Comparison of ENCODE assay signal across 29 cellular contexts in genomic region chr7:135023622-135024021, GRCh38.
"Had no signal": no experiment of that assay in that cellular context is flagged by ENCODE, and none has a peak within 500 bp of the region (broad histone marks: within the 10 kb centered on the region; RNA-seq: fewer than 3 reads in every experiment).

No MANE protein-coding gene starts in this region.

- H3K4me1 ChIP-seq: colonic mucosa, esophagus muscularis mucosa, esophagus squamous epithelium, foreskin keratinocyte, gastrocnemius medialis, gastroesophageal sphincter, heart left ventricle, heart right ventricle had no signal

- H3K36me3 ChIP-seq: colonic mucosa, esophagus muscularis mucosa, esophagus squamous epithelium, gastrocnemius medialis, gastroesophageal sphincter, heart left ventricle, heart right ventricle had no signal

- H3K27ac ChIP-seq: colonic mucosa, coronary artery, dorsolateral prefrontal cortex, epithelial cell of prostate, esophagus muscularis mucosa, esophagus squamous epithelium, foreskin keratinocyte, gastrocnemius medialis, gastroesophageal sphincter, heart left ventricle, heart right ventricle had no signal

- H3K27me3 Mint-ChIP-seq: dendritic cell treated with granulocyte-macrophage colony-stimulating factor and Interleukin-4, amounts not matched to agents 40 ng/mL and 50 ng/mL, for 4 days; effector memory CD8-positive, alpha-beta T cell had no signal

- FAIRE-seq: colon, endometrium, endothelial cell of umbilical vein, frontal cortex had no signal

- H3K9me3 ChIP-seq: colonic mucosa, gastrocnemius medialis had no signal

- H3K27ac Mint-ChIP-seq: dendritic cell treated with granulocyte-macrophage colony-stimulating factor and Interleukin-4, amounts not matched to agents 40 ng/mL and 50 ng/mL, for 4 days; effector memory CD8-positive, alpha-beta T cell; endodermal cell had no signal

- DNase-seq: colonic mucosa; cortex of kidney; dermis blood vessel endothelial cell; dorsolateral prefrontal cortex; effector CD4-positive, alpha-beta T cell; effector CD8-positive, alpha-beta T cell; effector memory CD4-positive, alpha-beta T cell; effector memory CD8-positive, alpha-beta T cell; endodermal cell; erythroblast; esophagus squamous epithelium; foreskin fibroblast; foreskin keratinocyte; foreskin melanocyte; gastrocnemius medialis; glutamatergic neuron; head of caudate nucleus; heart left ventricle; heart right ventricle had no signal

- H3K4me1 Mint-ChIP-seq: endodermal cell had no signal

- H3K4me3 Mint-ChIP-seq: dendritic cell treated with granulocyte-macrophage colony-stimulating factor and Interleukin-4, amounts not matched to agents 40 ng/mL and 50 ng/mL, for 4 days; effector memory CD8-positive, alpha-beta T cell; endodermal cell had no signal

- H3K4me3 ChIP-seq: colonic mucosa, coronary artery, dorsolateral prefrontal cortex, esophagus muscularis mucosa, esophagus squamous epithelium, gastrocnemius medialis, gastroesophageal sphincter, heart left ventricle, heart right ventricle had no signal

- H3K27me3 ChIP-seq: colonic mucosa, dorsolateral prefrontal cortex, esophagus muscularis mucosa, esophagus squamous epithelium, gastrocnemius medialis, gastroesophageal sphincter, heart left ventricle, heart right ventricle had no signal

- ATAC-seq: effector memory CD8-positive, alpha-beta T cell; esophagus mucosa; foreskin keratinocyte; gastrocnemius medialis; gastroesophageal sphincter; heart left ventricle; heart right ventricle had no signal
